23 cellular contexts compared by ENCODE assay signal in the genomic region with DNA sequence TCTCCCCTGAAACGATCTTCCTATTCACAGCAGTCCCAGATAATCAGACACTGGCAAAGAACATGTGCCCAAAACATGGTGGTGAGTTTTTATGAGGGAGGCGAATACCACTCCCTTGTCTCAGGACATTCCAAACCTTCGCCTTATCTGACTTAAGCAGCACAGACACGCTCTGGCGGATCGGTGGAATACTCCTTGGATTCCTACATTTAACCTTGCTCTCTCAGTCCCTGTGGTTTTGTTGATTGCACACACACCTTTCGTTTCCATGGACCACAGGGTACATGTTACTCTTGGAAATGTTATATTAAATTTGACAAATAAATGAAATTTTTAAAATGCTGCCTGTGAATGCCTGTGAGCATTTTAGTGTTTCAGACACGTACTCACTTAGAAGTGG.
DNase-seq lines count a peak whose midpoint lies in the region; ATAC-seq, FAIRE-seq and TF ChIP-seq lines count a peak whose summit lies in the region.
"Had no signal": no experiment of that assay in that cellular context is flagged by ENCODE, and none has a peak within 500 bp of the region (broad histone marks: within the 10 kb centered on the region; RNA-seq: fewer than 3 reads in every experiment).

No MANE protein-coding gene starts in this region.

- TF ChIP-seq EP300 in A549 (IDR thresholded peaks at IDR 0.05), result no peak
- no peak for TF ChIP-seq EP300 in upper lobe of left lung (IDR thresholded peaks at IDR 0.05)

- POLR2A ChIA-PET in A549 (lab: Yijun Ruan, JAX), result no interaction called here

- no peak for TF ChIP-seq CTCF in A549 (IDR thresholded peaks at IDR 0.05)
- no peak for TF ChIP-seq CTCF in fibroblast of villous mesenchyme (IDR thresholded peaks at IDR 0.05; ENCODE audit: insufficient read depth, low read depth, low read length)
- TF ChIP-seq CTCF in omental fat pad (IDR thresholded peaks at IDR 0.05), result no peak
- TF ChIP-seq CTCF in upper lobe of left lung (IDR thresholded peaks at IDR 0.05), result no peak
- TF ChIP-seq CTCF in ascending aorta (IDR thresholded peaks at IDR 0.05), result no peak

- TF ChIP-seq POLR2A in A549 (IDR thresholded peaks at IDR 0.05; ENCODE audit: low read length) (no peak), upper lobe of left lung (IDR thresholded peaks at IDR 0.05) (no peak)

- H3K27me3 ChIP-seq in upper lobe of left lung (no peaks in the 10 kb centered on the region), ascending aorta (no peaks in the 10 kb centered on the region)

- no peak for FAIRE-seq in A549 (lab: Jason Lieb, UNC)
- no peak for FAIRE-seq in RCC 7860 (lab: Jason Lieb, UNC)
- FAIRE-seq: G401.6, GM12878, H54 had no signal

- H3K9me3 ChIP-seq in A549, result peaks cover 10% of the 10 kb centered on the region; the same call in 2 of the 3 replicates
- H3K9me3 ChIP-seq in upper lobe of left lung, result no peaks in the 10 kb centered on the region
- H3K9me3 ChIP-seq in ascending aorta, result no peaks in the 10 kb centered on the region

- no peaks in the 10 kb centered on the region for H3K36me3 ChIP-seq in upper lobe of left lung
- no peaks in the 10 kb centered on the region for H3K36me3 ChIP-seq in ascending aorta

- WGBS in A549 (ENCODE audit: missing lambda C conversion rate), result 89% methylated on average over 8 of the region's 8 CpGs
- 86 to 91% methylated on average over 8 of the region's 8 CpGs for WGBS in upper lobe of left lung, 2 donors

- DNase-seq in A549 (ENCODE audit: low read depth in 1 of 2, low spot score in 1 of 2) (no peak), RCC 7860 (ENCODE audit: low spot score) (peak; percentile 32), fibroblast of villous mesenchyme (ENCODE audit: low read depth) (peak; percentile 41), omental fat pad (ENCODE audit: low spot score) (no peak), occipital lobe (lab: John Stamatoyannopoulos, UW) (no peak), NCI-H69 (lab: John Stamatoyannopoulos, UW) (no peak), upper lobe of left lung (no peak), ascending aorta (ENCODE audit: low spot score in 2 of 2) (no peak)
- DNase-seq: 8988T; CD4-positive, alpha-beta memory T cell; Karpas-422; MM.1S; NCI-H1105; NCI-H1694; NCI-H2107; NCI-H345; NCI-H526; NK-92 treated with Interleukin-12 subunit alpha and Interleukin-12 subunit beta, amount 100 ng/mL, for 24 hours; RPMI8226; SIG-M5 had no signal

- H3K4me2 ChIP-seq in A549, result no peak overlapping the region

- CTCF ChIA-PET in A549 (lab: Yijun Ruan, JAX), result no interaction called here

- H3K4me3 ChIP-seq in A549 (no peak overlapping the region), fibroblast of villous mesenchyme (ENCODE audit: low read depth, low read length) (no peak overlapping the region), upper lobe of left lung (no peak overlapping the region), ascending aorta (no peak overlapping the region)
- H3K4me3 ChIP-seq: GM12878 had no signal

- ATAC-seq in A549, result no peak
- peak; percentile 74 for ATAC-seq in omental fat pad (ENCODE audit: low FRiP score)
- no peak for ATAC-seq in upper lobe of left lung (ENCODE audit: low FRiP score in 2 of 2)
- ATAC-seq: GM12878 had no signal

- intact Hi-C loops in ascending aorta (cut with DNase I), result no loop called here

- TF ChIP-seq RAD21 in A549 (conservative IDR thresholded peaks at IDR 0.05 in 1 of 2, IDR thresholded peaks at IDR 0.05 in 1 of 2), result no peak

- peak overlapping the region; percentile 87 to 89; a peak in 5 of 6 replicates for H3K27ac ChIP-seq in A549
- H3K27ac ChIP-seq in upper lobe of left lung, result no peak overlapping the region
- no peak overlapping the region for H3K27ac ChIP-seq in ascending aorta

- peaks cover 30% of the 10 kb centered on the region for H3K4me1 ChIP-seq in A549
- peaks cover 0 to 9% (median 3%) of the 10 kb centered on the region in 4 donors for H3K4me1 ChIP-seq in upper lobe of left lung
- H3K4me1 ChIP-seq in ascending aorta, result no peaks in the 10 kb centered on the region

TF ChIP-seq in A549, 52 proteins besides CTCF, POLR2A, EP300 and RAD21:
- TF ChIP-seq JUN (IDR thresholded peaks at IDR 0.05), result no peak
- TF ChIP-seq NR3C1 (IDR thresholded peaks at IDR 0.05), result no peak
- TF ChIP-seq ESRRA (IDR thresholded peaks at IDR 0.05; ENCODE audit: borderline replicate concordance, low read length), result no peak
- TF ChIP-seq, protein P1, sequence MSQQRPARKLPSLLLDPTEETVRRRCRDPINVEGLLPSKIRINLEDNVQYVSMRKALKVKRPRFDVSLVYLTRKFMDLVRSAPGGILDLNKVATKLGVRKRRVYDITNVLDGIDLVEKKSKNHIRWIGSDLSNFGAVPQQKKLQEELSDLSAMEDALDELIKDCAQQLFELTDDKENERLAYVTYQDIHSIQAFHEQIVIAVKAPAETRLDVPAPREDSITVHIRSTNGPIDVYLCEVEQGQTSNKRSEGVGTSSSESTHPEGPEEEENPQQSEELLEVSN (IDR thresholded peaks at IDR 0.05; ENCODE audit: borderline replicate concordance, low read depth), result no peak
- TF ChIP-seq EHF (CRISPR knock-in tag; IDR thresholded peaks at IDR 0.05), result no peak
- no peak for TF ChIP-seq CBX2 (IDR thresholded peaks at IDR 0.05; ENCODE audit: borderline replicate concordance, low read depth)
- TF ChIP-seq, protein P2, sequence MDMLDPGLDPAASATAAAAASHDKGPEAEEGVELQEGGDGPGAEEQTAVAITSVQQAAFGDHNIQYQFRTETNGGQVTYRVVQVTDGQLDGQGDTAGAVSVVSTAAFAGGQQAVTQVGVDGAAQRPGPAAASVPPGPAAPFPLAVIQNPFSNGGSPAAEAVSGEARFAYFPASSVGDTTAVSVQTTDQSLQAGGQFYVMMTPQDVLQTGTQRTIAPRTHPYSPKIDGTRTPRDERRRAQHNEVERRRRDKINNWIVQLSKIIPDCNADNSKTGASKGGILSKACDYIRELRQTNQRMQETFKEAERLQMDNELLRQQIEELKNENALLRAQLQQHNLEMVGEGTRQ (IDR thresholded peaks at IDR 0.05), result no peak
TF ChIP-seq in A549: peak in this region for 0.

Comparison
In these comparisons a context has a peak if more than half of its experiments do, and no peak if none do; other contexts are left out.
1. DNase-seq: peak in RCC 7860 (single experiment) and fibroblast of villous mesenchyme (single experiment); none in A549 (0 of 2), omental fat pad (single experiment), occipital lobe (single experiment), NCI-H69 (single experiment), upper lobe of left lung (0 of 2) and ascending aorta (0 of 2).
2. H3K27ac ChIP-seq: peak in A549 (2 of 2); none in upper lobe of left lung (0 of 4) and ascending aorta (0 of 2).